Comparison of ENCODE assay signal across 1 cellular context in the genomic region with DNA sequence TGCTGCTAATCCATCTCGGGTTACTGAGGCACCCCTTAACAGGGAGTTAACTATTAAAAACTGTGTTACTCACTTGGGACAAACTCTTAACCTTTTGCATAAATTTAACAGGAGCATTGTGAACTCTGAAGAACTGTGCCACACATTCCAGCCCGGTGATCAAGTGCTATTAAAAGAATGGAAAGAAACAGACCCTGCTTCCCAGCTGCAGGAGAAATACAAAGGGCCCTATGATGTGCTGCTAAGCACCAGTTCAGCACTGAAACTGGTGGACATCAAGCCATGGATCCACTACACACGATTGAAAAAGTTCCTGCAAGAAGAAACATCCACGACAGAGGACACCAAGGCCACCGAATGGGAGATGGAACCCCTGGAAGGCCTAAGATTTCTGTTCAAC.
TF ChIP-seq lines count a peak whose summit lies in the region.

No MANE protein-coding gene starts in this region.

TF ChIP-seq in SK-N-SH treated with all-trans-retinoic acid at 6 μM for 48 hours, 23 proteins besides CTCF, POLR2A, EP300 and RAD21 (continued from another document):
- TF ChIP-seq, protein P1, sequence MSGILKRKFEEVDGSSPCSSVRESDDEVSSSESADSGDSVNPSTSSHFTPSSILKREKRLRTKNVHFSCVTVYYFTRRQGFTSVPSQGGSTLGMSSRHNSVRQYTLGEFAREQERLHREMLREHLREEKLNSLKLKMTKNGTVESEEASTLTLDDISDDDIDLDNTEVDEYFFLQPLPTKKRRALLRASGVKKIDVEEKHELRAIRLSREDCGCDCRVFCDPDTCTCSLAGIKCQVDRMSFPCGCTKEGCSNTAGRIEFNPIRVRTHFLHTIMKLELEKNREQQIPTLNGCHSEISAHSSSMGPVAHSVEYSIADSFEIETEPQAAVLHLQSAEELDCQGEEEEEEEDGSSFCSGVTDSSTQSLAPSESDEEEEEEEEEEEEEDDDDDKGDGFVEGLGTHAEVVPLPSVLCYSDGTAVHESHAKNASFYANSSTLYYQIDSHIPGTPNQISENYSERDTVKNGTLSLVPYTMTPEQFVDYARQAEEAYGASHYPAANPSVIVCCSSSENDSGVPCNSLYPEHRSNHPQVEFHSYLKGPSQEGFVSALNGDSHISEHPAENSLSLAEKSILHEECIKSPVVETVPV (CRISPR knock-in tag; IDR thresholded peaks at IDR 0.05): no peak
- no peak for TF ChIP-seq GLIS3 (CRISPR knock-in tag; IDR thresholded peaks at IDR 0.05)
- no peak for TF ChIP-seq ESRRG (CRISPR knock-in tag; IDR thresholded peaks at IDR 0.05)
- no peak for TF ChIP-seq RARB (CRISPR knock-in tag; IDR thresholded peaks at IDR 0.05)
- TF ChIP-seq CSDC2 (CRISPR knock-in tag; IDR thresholded peaks at IDR 0.05): no peak
